1 cellular context compared by ENCODE assay signal in the genomic region with DNA sequence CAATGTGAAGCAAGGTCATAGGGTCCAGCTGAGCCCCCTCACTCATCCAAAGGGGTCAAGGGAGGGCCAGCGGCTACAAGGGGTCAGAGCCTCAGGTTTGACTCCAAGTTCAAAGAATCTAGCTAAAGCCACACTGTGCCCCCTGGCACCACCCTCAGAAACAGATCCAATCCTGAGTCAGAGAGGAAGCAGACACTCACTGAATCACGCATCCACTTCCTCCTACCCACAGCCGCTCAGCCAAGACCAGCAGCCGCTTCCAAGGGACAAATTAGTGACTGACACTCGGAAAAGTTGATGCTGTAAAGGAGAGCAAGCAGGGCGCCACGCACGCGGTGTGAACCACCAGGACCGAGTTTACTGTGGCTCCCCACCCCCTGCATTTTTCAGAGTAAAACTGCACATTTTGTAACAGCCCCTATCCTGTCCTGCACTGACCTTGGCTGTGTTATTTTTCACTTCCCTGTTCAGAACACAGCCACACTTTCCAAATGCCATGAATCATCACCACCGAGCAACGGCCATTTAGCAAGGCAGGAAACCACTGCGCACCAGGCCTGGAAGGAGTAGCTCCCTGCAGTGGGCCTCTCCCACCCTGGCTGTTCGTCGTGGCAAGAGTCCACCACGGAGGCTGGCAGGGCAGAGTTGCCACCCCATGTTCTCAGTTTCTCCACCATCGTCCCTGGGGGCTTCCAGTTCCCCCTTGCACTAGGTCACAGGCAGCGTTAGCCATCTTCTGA.
TF ChIP-seq lines count a peak whose summit lies in the region.

No MANE protein-coding gene starts in this region.

TF ChIP-seq in HepG2, 621 proteins besides CTCF, POLR2A, EP300 and RAD21 (continued from another document and continues in another):
- TF ChIP-seq, protein P1, sequence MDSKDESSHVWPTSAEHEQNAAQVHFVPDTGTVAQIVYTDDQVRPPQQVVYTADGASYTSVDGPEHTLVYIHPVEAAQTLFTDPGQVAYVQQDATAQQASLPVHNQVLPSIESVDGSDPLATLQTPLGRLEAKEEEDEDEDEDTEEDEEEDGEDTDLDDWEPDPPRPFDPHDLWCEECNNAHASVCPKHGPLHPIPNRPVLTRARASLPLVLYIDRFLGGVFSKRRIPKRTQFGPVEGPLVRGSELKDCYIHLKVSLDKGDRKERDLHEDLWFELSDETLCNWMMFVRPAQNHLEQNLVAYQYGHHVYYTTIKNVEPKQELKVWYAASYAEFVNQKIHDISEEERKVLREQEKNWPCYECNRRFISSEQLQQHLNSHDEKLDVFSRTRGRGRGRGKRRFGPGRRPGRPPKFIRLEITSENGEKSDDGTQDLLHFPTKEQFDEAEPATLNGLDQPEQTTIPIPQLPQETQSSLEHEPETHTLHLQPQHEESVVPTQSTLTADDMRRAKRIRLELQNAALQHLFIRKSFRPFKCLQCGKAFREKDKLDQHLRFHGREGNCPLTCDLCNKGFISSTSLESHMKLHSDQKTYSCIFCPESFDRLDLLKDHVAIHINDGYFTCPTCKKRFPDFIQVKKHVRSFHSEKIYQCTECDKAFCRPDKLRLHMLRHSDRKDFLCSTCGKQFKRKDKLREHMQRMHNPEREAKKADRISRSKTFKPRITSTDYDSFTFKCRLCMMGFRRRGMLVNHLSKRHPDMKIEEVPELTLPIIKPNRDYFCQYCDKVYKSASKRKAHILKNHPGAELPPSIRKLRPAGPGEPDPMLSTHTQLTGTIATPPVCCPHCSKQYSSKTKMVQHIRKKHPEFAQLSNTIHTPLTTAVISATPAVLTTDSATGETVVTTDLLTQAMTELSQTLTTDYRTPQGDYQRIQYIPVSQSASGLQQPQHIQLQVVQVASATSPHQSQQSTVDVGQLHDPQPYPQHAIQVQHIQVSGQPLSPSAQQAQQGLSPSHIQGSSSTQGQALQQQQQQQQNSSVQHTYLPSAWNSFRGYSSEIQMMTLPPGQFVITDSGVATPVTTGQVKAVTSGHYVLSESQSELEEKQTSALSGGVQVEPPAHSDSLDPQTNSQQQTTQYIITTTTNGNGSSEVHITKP (CRISPR knock-in tag; IDR thresholded peaks at IDR 0.05; ENCODE audit: low read depth): 0 out of 2 replicates have a peak, but pooled peaks have one; percentile 19
- TF ChIP-seq YEATS4 (CRISPR knock-in tag; IDR thresholded peaks at IDR 0.05; ENCODE audit: borderline replicate concordance) (peak; percentile 52; the same call in 1 of the 2 replicates), KLF9 (CRISPR knock-in tag; IDR thresholded peaks at IDR 0.05; ENCODE audit: low read depth) (no peak), ZBTB21 (CRISPR knock-in tag; IDR thresholded peaks at IDR 0.05) (peak; percentile 24; the same call in 1 of the 2 replicates), ERF (CRISPR knock-in tag; IDR thresholded peaks at IDR 0.05) (peak; percentile 50; the same call in 1 of the 2 replicates), AGO1 (IDR thresholded peaks at IDR 0.05; ENCODE audit: low read depth, low read length, poor library complexity, severe bottlenecking) (no peak), ZNF7 (CRISPR knock-in tag; IDR thresholded peaks at IDR 0.05) (no peak), FOXJ3 (CRISPR knock-in tag; IDR thresholded peaks at IDR 0.05; ENCODE audit: borderline replicate concordance) (0 out of 2 replicates have a peak, but pooled peaks have one; percentile 40), ZNF775 (CRISPR knock-in tag; IDR thresholded peaks at IDR 0.05; ENCODE audit: borderline replicate concordance) (no peak), NR1H2 (CRISPR knock-in tag; IDR thresholded peaks at IDR 0.05; ENCODE audit: borderline replicate concordance, low read depth) (peak; percentile 81), MED13 (CRISPR knock-in tag; IDR thresholded peaks at IDR 0.05) (no peak), ZNF292 (CRISPR knock-in tag; IDR thresholded peaks at IDR 0.05; ENCODE audit: borderline replicate concordance, low read depth) (0 out of 2 replicates have a peak, but pooled peaks have one; percentile 57), ZKSCAN1 (IDR thresholded peaks at IDR 0.05; ENCODE audit: low read length) (no peak), RXRB (CRISPR knock-in tag; IDR thresholded peaks at IDR 0.05; ENCODE audit: borderline replicate concordance) (peak; percentile 76), RORA (CRISPR knock-in tag; IDR thresholded peaks at IDR 0.05) (no peak), MIER3 (CRISPR knock-in tag; IDR thresholded peaks at IDR 0.05; ENCODE audit: borderline replicate concordance) (no peak; the same call in 1 of the 2 replicates), ZNF570 (CRISPR knock-in tag; IDR thresholded peaks at IDR 0.05; ENCODE audit: borderline replicate concordance) (no peak), RARA (CRISPR knock-in tag; IDR thresholded peaks at IDR 0.05) (peak; percentile 99), TBP (CRISPR knock-in tag; IDR thresholded peaks at IDR 0.05) (no peak), NFKB2 (CRISPR knock-in tag; IDR thresholded peaks at IDR 0.05; ENCODE audit: borderline replicate concordance) (peak; percentile 38; the same call in 1 of the 2 replicates), ARNT (IDR thresholded peaks at IDR 0.05) (no peak), ZNF101 (CRISPR knock-in tag; IDR thresholded peaks at IDR 0.05; ENCODE audit: borderline replicate concordance, low read depth) (no peak), FOSL2 (CRISPR knock-in tag; IDR thresholded peaks at IDR 0.05) (peak; percentile 92), FOXO1 (CRISPR knock-in tag; IDR thresholded peaks at IDR 0.05) (peak; percentile 42), KDM4B (CRISPR knock-in tag; IDR thresholded peaks at IDR 0.05) (no peak), ZIK1 (CRISPR knock-in tag; IDR thresholded peaks at IDR 0.05; ENCODE audit: borderline replicate concordance, low read depth) (no peak), ZNF205 (CRISPR knock-in tag; IDR thresholded peaks at IDR 0.05) (peak; percentile 49; the same call in 1 of the 2 replicates)
- TF ChIP-seq, protein P2, sequence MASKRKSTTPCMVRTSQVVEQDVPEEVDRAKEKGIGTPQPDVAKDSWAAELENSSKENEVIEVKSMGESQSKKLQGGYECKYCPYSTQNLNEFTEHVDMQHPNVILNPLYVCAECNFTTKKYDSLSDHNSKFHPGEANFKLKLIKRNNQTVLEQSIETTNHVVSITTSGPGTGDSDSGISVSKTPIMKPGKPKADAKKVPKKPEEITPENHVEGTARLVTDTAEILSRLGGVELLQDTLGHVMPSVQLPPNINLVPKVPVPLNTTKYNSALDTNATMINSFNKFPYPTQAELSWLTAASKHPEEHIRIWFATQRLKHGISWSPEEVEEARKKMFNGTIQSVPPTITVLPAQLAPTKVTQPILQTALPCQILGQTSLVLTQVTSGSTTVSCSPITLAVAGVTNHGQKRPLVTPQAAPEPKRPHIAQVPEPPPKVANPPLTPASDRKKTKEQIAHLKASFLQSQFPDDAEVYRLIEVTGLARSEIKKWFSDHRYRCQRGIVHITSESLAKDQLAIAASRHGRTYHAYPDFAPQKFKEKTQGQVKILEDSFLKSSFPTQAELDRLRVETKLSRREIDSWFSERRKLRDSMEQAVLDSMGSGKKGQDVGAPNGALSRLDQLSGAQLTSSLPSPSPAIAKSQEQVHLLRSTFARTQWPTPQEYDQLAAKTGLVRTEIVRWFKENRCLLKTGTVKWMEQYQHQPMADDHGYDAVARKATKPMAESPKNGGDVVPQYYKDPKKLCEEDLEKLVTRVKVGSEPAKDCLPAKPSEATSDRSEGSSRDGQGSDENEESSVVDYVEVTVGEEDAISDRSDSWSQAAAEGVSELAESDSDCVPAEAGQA (IDR thresholded peaks at IDR 0.05; ENCODE audit: low read depth): peak; percentile 70
- TF ChIP-seq, protein P2 (CRISPR knock-in tag; IDR thresholded peaks at IDR 0.05; ENCODE audit: borderline replicate concordance): no peak
- TF ChIP-seq, protein P3, sequence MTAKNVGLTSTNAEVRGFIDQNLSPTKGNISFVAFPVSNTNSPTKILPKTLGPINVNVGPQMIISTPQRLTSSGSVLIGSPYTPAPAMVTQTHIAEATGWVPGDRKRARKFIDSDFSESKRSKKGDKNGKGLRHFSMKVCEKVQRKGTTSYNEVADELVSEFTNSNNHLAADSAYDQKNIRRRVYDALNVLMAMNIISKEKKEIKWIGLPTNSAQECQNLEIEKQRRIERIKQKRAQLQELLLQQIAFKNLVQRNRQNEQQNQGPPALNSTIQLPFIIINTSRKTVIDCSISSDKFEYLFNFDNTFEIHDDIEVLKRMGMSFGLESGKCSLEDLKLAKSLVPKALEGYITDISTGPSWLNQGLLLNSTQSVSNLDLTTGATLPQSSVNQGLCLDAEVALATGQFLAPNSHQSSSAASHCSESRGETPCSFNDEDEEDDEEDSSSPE (CRISPR knock-in tag; IDR thresholded peaks at IDR 0.05): peak; percentile 25; the same call in 1 of the 2 replicates
- TF ChIP-seq, protein P4, sequence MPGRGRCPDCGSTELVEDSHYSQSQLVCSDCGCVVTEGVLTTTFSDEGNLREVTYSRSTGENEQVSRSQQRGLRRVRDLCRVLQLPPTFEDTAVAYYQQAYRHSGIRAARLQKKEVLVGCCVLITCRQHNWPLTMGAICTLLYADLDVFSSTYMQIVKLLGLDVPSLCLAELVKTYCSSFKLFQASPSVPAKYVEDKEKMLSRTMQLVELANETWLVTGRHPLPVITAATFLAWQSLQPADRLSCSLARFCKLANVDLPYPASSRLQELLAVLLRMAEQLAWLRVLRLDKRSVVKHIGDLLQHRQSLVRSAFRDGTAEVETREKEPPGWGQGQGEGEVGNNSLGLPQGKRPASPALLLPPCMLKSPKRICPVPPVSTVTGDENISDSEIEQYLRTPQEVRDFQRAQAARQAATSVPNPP (CRISPR knock-in tag; IDR thresholded peaks at IDR 0.05): 0 out of 2 replicates have a peak, but pooled peaks have one; percentile 42
- TF ChIP-seq, protein P5, sequence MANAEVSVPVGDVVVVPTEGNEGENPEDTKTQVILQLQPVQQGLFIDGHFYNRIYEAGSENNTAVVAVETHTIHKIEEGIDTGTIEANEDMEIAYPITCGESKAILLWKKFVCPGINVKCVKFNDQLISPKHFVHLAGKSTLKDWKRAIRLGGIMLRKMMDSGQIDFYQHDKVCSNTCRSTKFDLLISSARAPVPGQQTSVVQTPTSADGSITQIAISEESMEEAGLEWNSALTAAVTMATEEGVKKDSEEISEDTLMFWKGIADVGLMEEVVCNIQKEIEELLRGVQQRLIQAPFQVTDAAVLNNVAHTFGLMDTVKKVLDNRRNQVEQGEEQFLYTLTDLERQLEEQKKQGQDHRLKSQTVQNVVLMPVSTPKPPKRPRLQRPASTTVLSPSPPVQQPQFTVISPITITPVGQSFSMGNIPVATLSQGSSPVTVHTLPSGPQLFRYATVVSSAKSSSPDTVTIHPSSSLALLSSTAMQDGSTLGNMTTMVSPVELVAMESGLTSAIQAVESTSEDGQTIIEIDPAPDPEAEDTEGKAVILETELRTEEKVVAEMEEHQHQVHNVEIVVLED (CRISPR knock-in tag; IDR thresholded peaks at IDR 0.05; ENCODE audit: borderline replicate concordance): no peak
- TF ChIP-seq, protein P6, sequence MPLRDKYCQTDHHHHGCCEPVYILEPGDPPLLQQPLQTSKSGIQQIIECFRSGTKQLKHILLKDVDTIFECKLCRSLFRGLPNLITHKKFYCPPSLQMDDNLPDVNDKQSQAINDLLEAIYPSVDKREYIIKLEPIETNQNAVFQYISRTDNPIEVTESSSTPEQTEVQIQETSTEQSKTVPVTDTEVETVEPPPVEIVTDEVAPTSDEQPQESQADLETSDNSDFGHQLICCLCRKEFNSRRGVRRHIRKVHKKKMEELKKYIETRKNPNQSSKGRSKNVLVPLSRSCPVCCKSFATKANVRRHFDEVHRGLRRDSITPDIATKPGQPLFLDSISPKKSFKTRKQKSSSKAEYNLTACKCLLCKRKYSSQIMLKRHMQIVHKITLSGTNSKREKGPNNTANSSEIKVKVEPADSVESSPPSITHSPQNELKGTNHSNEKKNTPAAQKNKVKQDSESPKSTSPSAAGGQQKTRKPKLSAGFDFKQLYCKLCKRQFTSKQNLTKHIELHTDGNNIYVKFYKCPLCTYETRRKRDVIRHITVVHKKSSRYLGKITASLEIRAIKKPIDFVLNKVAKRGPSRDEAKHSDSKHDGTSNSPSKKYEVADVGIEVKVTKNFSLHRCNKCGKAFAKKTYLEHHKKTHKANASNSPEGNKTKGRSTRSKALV (CRISPR knock-in tag; IDR thresholded peaks at IDR 0.05): peak; percentile 20; the same call in 1 of the 2 replicates
- TF ChIP-seq, protein P7, sequence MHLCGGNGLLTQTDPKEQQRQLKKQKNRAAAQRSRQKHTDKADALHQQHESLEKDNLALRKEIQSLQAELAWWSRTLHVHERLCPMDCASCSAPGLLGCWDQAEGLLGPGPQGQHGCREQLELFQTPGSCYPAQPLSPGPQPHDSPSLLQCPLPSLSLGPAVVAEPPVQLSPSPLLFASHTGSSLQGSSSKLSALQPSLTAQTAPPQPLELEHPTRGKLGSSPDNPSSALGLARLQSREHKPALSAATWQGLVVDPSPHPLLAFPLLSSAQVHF (CRISPR knock-in tag; IDR thresholded peaks at IDR 0.05): no peak
- TF ChIP-seq, protein P8, sequence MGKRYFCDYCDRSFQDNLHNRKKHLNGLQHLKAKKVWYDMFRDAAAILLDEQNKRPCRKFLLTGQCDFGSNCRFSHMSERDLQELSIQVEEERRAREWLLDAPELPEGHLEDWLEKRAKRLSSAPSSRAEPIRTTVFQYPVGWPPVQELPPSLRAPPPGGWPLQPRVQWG (CRISPR knock-in tag; IDR thresholded peaks at IDR 0.05; ENCODE audit: borderline replicate concordance, low read depth): no peak
- TF ChIP-seq, protein P9, sequence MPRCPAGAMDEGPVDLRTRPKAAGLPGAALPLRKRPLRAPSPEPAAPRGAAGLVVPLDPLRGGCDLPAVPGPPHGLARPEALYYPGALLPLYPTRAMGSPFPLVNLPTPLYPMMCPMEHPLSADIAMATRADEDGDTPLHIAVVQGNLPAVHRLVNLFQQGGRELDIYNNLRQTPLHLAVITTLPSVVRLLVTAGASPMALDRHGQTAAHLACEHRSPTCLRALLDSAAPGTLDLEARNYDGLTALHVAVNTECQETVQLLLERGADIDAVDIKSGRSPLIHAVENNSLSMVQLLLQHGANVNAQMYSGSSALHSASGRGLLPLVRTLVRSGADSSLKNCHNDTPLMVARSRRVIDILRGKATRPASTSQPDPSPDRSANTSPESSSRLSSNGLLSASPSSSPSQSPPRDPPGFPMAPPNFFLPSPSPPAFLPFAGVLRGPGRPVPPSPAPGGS (CRISPR knock-in tag; IDR thresholded peaks at IDR 0.05): peak; percentile 68; the same call in 1 of the 2 replicates
- TF ChIP-seq, protein P10, sequence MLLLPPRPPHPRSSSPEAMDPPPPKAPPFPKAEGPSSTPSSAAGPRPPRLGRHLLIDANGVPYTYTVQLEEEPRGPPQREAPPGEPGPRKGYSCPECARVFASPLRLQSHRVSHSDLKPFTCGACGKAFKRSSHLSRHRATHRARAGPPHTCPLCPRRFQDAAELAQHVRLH (CRISPR knock-in tag; IDR thresholded peaks at IDR 0.05; ENCODE audit: borderline replicate concordance, low read depth): 0 out of 2 replicates have a peak, but pooled peaks have one; percentile 41
